32 cellular contexts compared by ENCODE assay signal in the genomic region with DNA sequence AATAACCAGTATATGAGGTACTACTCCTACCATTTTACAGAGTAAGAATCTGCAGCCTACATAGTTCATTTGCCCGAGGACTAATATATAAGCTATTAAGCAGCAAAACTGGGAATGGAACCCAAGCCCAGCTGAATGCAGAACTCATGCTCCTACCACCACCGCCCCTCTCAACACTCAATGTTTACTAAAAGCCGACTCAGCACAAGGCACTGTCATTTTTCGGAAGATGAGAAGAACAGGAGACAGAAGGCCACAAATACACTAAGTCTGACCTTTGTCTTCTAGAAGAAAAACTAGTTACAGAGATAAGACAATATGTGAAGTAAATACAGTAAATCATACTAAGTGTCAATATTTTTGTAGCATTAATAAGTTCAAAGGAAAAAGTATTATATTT. TPM values are rescaled to one million over a fixed set of nuclear protein-coding genes. Genes with fewer than 3 reads are reported as not detected.
"Had no signal": no experiment of that assay in that cellular context is flagged by ENCODE, and none has a peak within 500 bp of the region (broad histone marks: within the 10 kb centered on the region; RNA-seq: fewer than 3 reads in every experiment).

No MANE protein-coding gene starts in this region.

- H3K79me2 ChIP-seq: parathyroid adenoma had no signal

- H2AFZ ChIP-seq: neural progenitor cell, parathyroid adenoma had no signal

- H3K9me3 Mint-ChIP-seq: immature natural killer cell; mesothelial cell of epicardium; naive B cell; natural killer cell; nephron progenitor cell; neural progenitor cell; stimulated activated effector memory CD8-positive, alpha-beta T cell treated with anti-CD3 and anti-CD28 coated beads, Interleukin-12 subunit alpha, Interleukin-12 subunit beta, amount 100 ng/mL, for 72 hours; stimulated activated naive CD8-positive, alpha-beta T cell treated with anti-CD3 and anti-CD28 coated beads, Interleukin-15, Interleukin-2, amounts not matched to agents 100 ng/mL and 50 ng/mL, for 24 hours had no signal

- DNase-seq: hypothalamus; immature natural killer cell; kidney; left colon; left lung; mesendoderm; naive B cell; natural killer cell; nephron progenitor cell; occipital lobe; retina; right cardiac atrium; sigmoid colon; small intestine; spleen; stimulated activated CD4-positive, alpha-beta T cell treated with anti-CD3 and anti-CD28 coated beads, Interleukin-4, amount 100 ng/mL, for 24 hours; stimulated activated naive CD4-positive, alpha-beta T cell; tibial artery; trophoblast cell; upper lobe of right lung had no signal

- H3K36me3 ChIP-seq: thoracic aorta had no signal

- H3K9me3 ChIP-seq: left lung, neutrophil, sigmoid colon, spleen, suprapubic skin, thoracic aorta, tibial artery, upper lobe of right lung had no signal

- H3K27me3 Mint-ChIP-seq: naive B cell; stimulated activated naive CD8-positive, alpha-beta T cell treated with anti-CD3 and anti-CD28 coated beads, Interleukin-15, Interleukin-2, amounts not matched to agents 100 ng/mL and 50 ng/mL, for 24 hours had no signal

- H3K4me2 ChIP-seq: neural progenitor cell had no signal

- H3K27ac Mint-ChIP-seq: immature natural killer cell; mesothelial cell of epicardium; natural killer cell; nephron progenitor cell; neural progenitor cell; stimulated activated effector memory CD8-positive, alpha-beta T cell treated with anti-CD3 and anti-CD28 coated beads, Interleukin-12 subunit alpha, Interleukin-12 subunit beta, amount 100 ng/mL, for 72 hours; stimulated activated naive CD8-positive, alpha-beta T cell treated with anti-CD3 and anti-CD28 coated beads, Interleukin-15, Interleukin-2, amounts not matched to agents 100 ng/mL and 50 ng/mL, for 24 hours had no signal

- H3K4me1 Mint-ChIP-seq: naive B cell had no signal

- FAIRE-seq: islet of Langerhans, kidney, small intestine, urothelium cell line had no signal

- H3K4me3 ChIP-seq: left lung, lung, neural progenitor cell, sigmoid colon, spleen, suprapubic skin, thoracic aorta, tibial artery, upper lobe of right lung had no signal

- H3K27me3 ChIP-seq: left lung, neural progenitor cell, neutrophil, sigmoid colon, spleen, suprapubic skin, tibial artery, upper lobe of right lung had no signal

- H3K9ac ChIP-seq: neural progenitor cell, parathyroid adenoma had no signal

- ATAC-seq: left colon; left lung; natural killer cell; right cardiac atrium; stimulated activated effector memory CD8-positive, alpha-beta T cell treated with anti-CD3 and anti-CD28 coated beads, Interleukin-12 subunit alpha, Interleukin-12 subunit beta, amount 100 ng/mL, for 72 hours; upper lobe of right lung had no signal

- H3K4me1 ChIP-seq: parathyroid adenoma, sigmoid colon, suprapubic skin, tibial artery, upper lobe of right lung had no signal

- H3K27ac ChIP-seq: left lung, neural progenitor cell, parathyroid adenoma, sigmoid colon, spleen, suprapubic skin, thoracic aorta, tibial artery, upper lobe of right lung had no signal

- H3K4me3 Mint-ChIP-seq: immature natural killer cell; mesothelial cell of epicardium; naive B cell; natural killer cell; nephron progenitor cell; neural progenitor cell; stimulated activated effector memory CD8-positive, alpha-beta T cell treated with anti-CD3 and anti-CD28 coated beads, Interleukin-12 subunit alpha, Interleukin-12 subunit beta, amount 100 ng/mL, for 72 hours; stimulated activated naive CD8-positive, alpha-beta T cell treated with anti-CD3 and anti-CD28 coated beads, Interleukin-15, Interleukin-2, amounts not matched to agents 100 ng/mL and 50 ng/mL, for 24 hours had no signal

RNA-seq across cellular contexts. Expression of a gene that starts 40.6 kb away (rescaled TPM):
- total RNA-seq: osteocyte had no signal
